ENCODE assay signal across 21 cellular contexts in genomic region chr1:227654431-227654830, GRCh38.
DNase-seq lines count a peak whose midpoint lies in the region; ATAC-seq, FAIRE-seq and TF ChIP-seq lines count a peak whose summit lies in the region.
"Had no signal": no experiment of that assay in that cellular context is flagged by ENCODE, and none has a peak within 500 bp of the region (broad histone marks: within the 10 kb centered on the region; RNA-seq: fewer than 3 reads in every experiment).

No MANE protein-coding gene starts in this region.

- BruUV-seq in HepG2 (replicated peaks; lab: Mats Ljungman, UMichigan) = no TSS peak

- CTCF ChIA-PET in HepG2 (lab: Yijun Ruan, JAX; ENCODE audit: low intra/inter-chr PET ratio, low total read pairs) = no interaction called here

- TF ChIP-seq RAD21 in liver (IDR thresholded peaks at IDR 0.05) = no peak
- no peak for TF ChIP-seq RAD21 in HepG2 (CRISPR knock-in tag; IDR thresholded peaks at IDR 0.05)

- H3K36me3 ChIP-seq in liver (ENCODE audit: control insufficient read depth in 4 of 4, insufficient read depth in 3 of 4, low read depth in 1 of 4, low read length in 3 of 4) = peaks cover 2 to 38% (median 14%) of the 10 kb centered on the region in 4 donors
- H3K36me3 ChIP-seq in HepG2 (replicated peaks in 1 of 2; ENCODE audit: control insufficient read depth in 1 of 2, insufficient read depth in 2 of 2, low read length in 2 of 2) = peaks cover 0 to 18% of the 10 kb centered on the region in 2 experiments; a peak in 4 of 5 replicates
- peaks cover 6 to 25% of the 10 kb centered on the region in 2 experiments for H3K36me3 ChIP-seq in mesenchymal stem cell (ENCODE audit: control insufficient read depth in 1 of 2, insufficient read depth in 2 of 2, low read depth in 1 of 2, low read length in 2 of 2)
- H3K36me3 ChIP-seq in HAP-1 (replicated peaks) = peaks cover 8% of the 10 kb centered on the region

- H4K8ac ChIP-seq in mesenchymal stem cell (ENCODE audit: low read length) = no peak overlapping the region

- H2BK15ac ChIP-seq in mesenchymal stem cell (ENCODE audit: low read depth, poor library complexity, severe bottlenecking) = no peak overlapping the region

- WGBS in liver = 99% methylated on average over 2 of the region's 2 CpGs
- WGBS in HepG2 (ENCODE audit: low lambda C conversion rate) = 55% methylated on average over 2 of the region's 2 CpGs
- no CpG with 5 or more reads among the region's 2 CpGs for WGBS in mesenchymal stem cell

- POLR2A ChIA-PET in HepG2 (lab: Yijun Ruan, JAX) = no interaction called here

- in situ Hi-C loops in HepG2 (cut with HindIII; ENCODE audit: extremely low pct_ligation_motif_present, low pct_unique_long_range_greater_than_20kb) = no loop called here
- in situ Hi-C loops in HAP-1 (cut with MboI; ENCODE audit: low sequenced_read_pairs) = no loop called here

- H3K4me2 ChIP-seq in HepG2 (ENCODE audit: low read depth, low read length) (no peak overlapping the region), mesenchymal stem cell (ENCODE audit: low read length, poor library complexity, severe bottlenecking) (no peak overlapping the region)

- H3K4me1 ChIP-seq in liver (ENCODE audit: control insufficient read depth in 4 of 4, insufficient read depth in 4 of 4, low read length in 3 of 4) (no peaks in the 10 kb centered on the region), HepG2 (ENCODE audit: insufficient read depth, low read length) (no peaks in the 10 kb centered on the region), mesenchymal stem cell (ENCODE audit: control insufficient read depth, insufficient read depth, low read depth, low read length) (no peaks in the 10 kb centered on the region), HAP-1 (no peaks in the 10 kb centered on the region)
- H3K4me1 ChIP-seq: heart left ventricle, right lobe of liver, suprapubic skin had no signal

- no peak for TF ChIP-seq CTCF in liver (IDR thresholded peaks at IDR 0.05; ENCODE audit: low read depth, low read length, missing input control)
- TF ChIP-seq CTCF in HepG2 (CRISPR knock-in tag; IDR thresholded peaks at IDR 0.05) = no peak

- H2BK120ac ChIP-seq in mesenchymal stem cell (ENCODE audit: low read depth, low read length) = no peak overlapping the region

- H3K9me3 ChIP-seq in liver (ENCODE audit: control insufficient read depth in 4 of 4, low read length in 3 of 4) (peaks cover 33 to 96% (median 59%) of the 10 kb centered on the region in 4 donors), HepG2 (ENCODE audit: low read length) (peaks cover 94% of the 10 kb centered on the region), mesenchymal stem cell (ENCODE audit: control insufficient read depth, low read length) (peaks cover 100% of the 10 kb centered on the region), HAP-1 (peaks cover 28% of the 10 kb centered on the region)

- H3K9ac ChIP-seq in liver (ENCODE audit: low read depth in 1 of 2, low read length in 2 of 2) (no peak overlapping the region), HepG2 (ENCODE audit: insufficient read depth, low read depth, low read length) (no peak overlapping the region), mesenchymal stem cell (ENCODE audit: low read length) (no peak overlapping the region)

- H2BK5ac ChIP-seq in mesenchymal stem cell (ENCODE audit: low read depth, low read length, poor library complexity, severe bottlenecking) = no peak overlapping the region

- H2BK12ac ChIP-seq in mesenchymal stem cell (ENCODE audit: low read length in 2 of 2) = no peak overlapping the region

- no peak overlapping the region for H3K18ac ChIP-seq in mesenchymal stem cell (ENCODE audit: low read depth in 1 of 2, low read length in 2 of 2)

- ATAC-seq in HepG2 (no peak), GM19035 (IDR thresholded peaks at IDR 0.05; ENCODE audit: unreplicated experiment) (no peak)
- ATAC-seq: activated CD8-positive, alpha-beta T cell treated with anti-CD3 and anti-CD28 coated beads, Interleukin-2, amount 10 ng/mL, durations not matched to agents 7 days and 5 days; heart left ventricle; right lobe of liver; stimulated activated memory B cell treated with anti-CD40 and anti-IgM and Interleukin-4, amounts not matched to agents 10 μg/mL and 1 μg/mL and 100 μg/mL, for 72 hours had no signal

- H2AFZ ChIP-seq in HepG2 (ENCODE audit: low read length) (no peak overlapping the region), mesenchymal stem cell (ENCODE audit: low read depth, low read length) (no peak overlapping the region)

- no peaks in the 10 kb centered on the region for H3K79me2 ChIP-seq in HepG2 (ENCODE audit: insufficient read depth, low read length)

- no peak for TF ChIP-seq POLR2A in HepG2 (IDR thresholded peaks at IDR 0.05; ENCODE audit: insufficient read depth in 1 of 2, low read depth in 2 of 2, low read length in 2 of 2)

- no peaks in the 10 kb centered on the region for H3K27me3 ChIP-seq in liver (ENCODE audit: control insufficient read depth in 4 of 4, insufficient read depth in 4 of 4, low read length in 3 of 4)
- H3K27me3 ChIP-seq in HepG2 (ENCODE audit: control insufficient read depth in 1 of 2, insufficient read depth in 2 of 2, low read length in 2 of 2) = no peaks in the 10 kb centered on the region
- no peaks in the 10 kb centered on the region for H3K27me3 ChIP-seq in mesenchymal stem cell (ENCODE audit: control insufficient read depth in 1 of 2, insufficient read depth in 1 of 2, low read length in 2 of 2)
- no peaks in the 10 kb centered on the region for H3K27me3 ChIP-seq in HAP-1 (ENCODE audit: low read depth)
- H3K27me3 ChIP-seq: heart left ventricle, right lobe of liver, suprapubic skin had no signal

- DNase-seq in HepG2 (ENCODE audit: low spot score) (no peak), dermis blood vessel endothelial cell (peak; percentile 4), mesenchymal stem cell (peak; percentile 7), NCI-H1105 treated with DMSO at 0.1 percent for 48 hours (lab: John Stamatoyannopoulos, UW) (no peak), cardiac septum (ENCODE audit: low spot score) (no peak), HAP-1 (ENCODE audit: low spot score in 2 of 2) (no peak)
- DNase-seq: activated CD8-positive, alpha-beta T cell treated with anti-CD3 and anti-CD28 coated beads, Interleukin-2, amount 10 ng/mL, durations not matched to agents 7 days and 5 days; DMS79; GF-D8; HCEC 1CT; heart left ventricle; Kasumi-1; NCI-H1694; NCI-H446 treated with DMSO at 0.1 percent for 48 hours; right lobe of liver; stimulated activated CD4-positive, alpha-beta T cell treated with anti-CD3 and anti-CD28 coated beads, Interleukin-4, amount 100 ng/mL, for 24 hours had no signal

- no peaks in the 10 kb centered on the region for H4K20me1 ChIP-seq in HepG2 (ENCODE audit: insufficient read depth, low read length)

- peaks cover 9% of the 10 kb centered on the region for H3K79me1 ChIP-seq in mesenchymal stem cell (replicated peaks; ENCODE audit: low read length, poor library complexity, severe bottlenecking)

- no peak overlapping the region for H3K14ac ChIP-seq in mesenchymal stem cell (ENCODE audit: low read length in 2 of 2)

- no peak overlapping the region for H2AK5ac ChIP-seq in mesenchymal stem cell (ENCODE audit: low read length, severe bottlenecking)

- no peak overlapping the region for H4K91ac ChIP-seq in mesenchymal stem cell (ENCODE audit: low read length)

- no peak for FAIRE-seq in HepG2 (lab: Jason Lieb, UNC)
- FAIRE-seq: urothelium cell line had no signal

- H3K27ac ChIP-seq in liver (ENCODE audit: low read depth in 1 of 2, low read length in 2 of 2) (no peak overlapping the region), HepG2 (ENCODE audit: extremely low read length, insufficient read depth, low read length) (no peak overlapping the region), mesenchymal stem cell (ENCODE audit: low read length, poor library complexity, severe bottlenecking) (no peak overlapping the region)
- H3K27ac ChIP-seq: heart left ventricle, right lobe of liver, suprapubic skin had no signal

- no peak for TF ChIP-seq EP300 in HepG2 (IDR thresholded peaks at IDR 0.05; ENCODE audit: low read depth in 2 of 2, low read length in 2 of 2)
- no peak for TF ChIP-seq EP300 in HepG2 (CRISPR knock-in tag; IDR thresholded peaks at IDR 0.05; ENCODE audit: borderline replicate concordance)

- no peak overlapping the region for H3K4ac ChIP-seq in mesenchymal stem cell (ENCODE audit: low read depth in 1 of 2, low read length in 2 of 2)

- intact Hi-C loops in HepG2 (cut with micrococcal nuclease; ENCODE audit: unreplicated experiment) (no loop called here), cardiac septum (cut with DNase I) (no loop called here)

- H3K4me3 ChIP-seq in liver (ENCODE audit: low read depth in 1 of 3, low read length in 3 of 3) (peak overlapping the region in 2 of 3 donors; percentile 1 to 46), HepG2 (replicated peaks in 1 of 3; ENCODE audit: insufficient read depth in 1 of 3, low read depth in 2 of 3, low read length in 3 of 3) (no peak overlapping the region), mesenchymal stem cell (ENCODE audit: insufficient read depth in 1 of 2, low read depth in 1 of 2, low read length in 2 of 2) (peak overlapping the region in 1 of 2 experiments; percentile 60), HAP-1 (no peak overlapping the region)
- H3K4me3 ChIP-seq: heart left ventricle, right lobe of liver, suprapubic skin had no signal

- H3K23ac ChIP-seq in mesenchymal stem cell (ENCODE audit: low read length in 2 of 2) = no peak overlapping the region

TF ChIP-seq in liver, 16 proteins besides CTCF, POLR2A, EP300 and RAD21:
- no peak for TF ChIP-seq JUND (IDR thresholded peaks at IDR 0.05)

TF ChIP-seq in HepG2, 621 proteins besides CTCF, POLR2A, EP300 and RAD21 (continues in another document):
- no peak for TF ChIP-seq ELF4 (CRISPR knock-in tag; IDR thresholded peaks at IDR 0.05; ENCODE audit: borderline replicate concordance)
- TF ChIP-seq ZNF709 (CRISPR knock-in tag; IDR thresholded peaks at IDR 0.05) = no peak
- TF ChIP-seq ZNF629 (CRISPR knock-in tag; conservative IDR thresholded peaks at IDR 0.05) = no peak
- no peak for TF ChIP-seq DNMT3B (CRISPR knock-in tag; conservative IDR thresholded peaks at IDR 0.05)
- no peak for TF ChIP-seq JARID2 (CRISPR knock-in tag; IDR thresholded peaks at IDR 0.05; ENCODE audit: insufficient replicate concordance)
- no peak for TF ChIP-seq MXD4 (CRISPR knock-in tag; IDR thresholded peaks at IDR 0.05)

Comparison
In these comparisons a context has a peak if more than half of its experiments do, and no peak if none do; other contexts are left out.
1. H3K4me3 ChIP-seq: peak in liver (2 of 3); none in HepG2 (0 of 3) and HAP-1 (single experiment).
2. DNase-seq: peak in dermis blood vessel endothelial cell (single experiment) and mesenchymal stem cell (single experiment); none in HepG2 (single experiment), NCI-H1105 treated with DMSO at 0.1 percent for 48 hours (single experiment), cardiac septum (single experiment) and HAP-1 (0 of 2).